Comparison of ENCODE assay signal across 16 cellular contexts in genomic region chr11:34288482-34288881, GRCh38.
A peak's percentile ranks its signal among the peaks of the same experiment; 100 is the strongest.
DNase-seq lines count a peak whose midpoint lies in the region; ATAC-seq and TF ChIP-seq lines count a peak whose summit lies in the region.
"Had no signal": no experiment of that assay in that cellular context is flagged by ENCODE, and none has a peak within 500 bp of the region (broad histone marks: within the 10 kb centered on the region; RNA-seq: fewer than 3 reads in every experiment).

No MANE protein-coding gene starts in this region.

- H3K9me3 ChIP-seq in osteoblast (ENCODE audit: low read depth, low read length), result no peaks in the 10 kb centered on the region
- H3K9me3 ChIP-seq in A673 (ENCODE audit: low read depth, low read length, poor library complexity, severe bottlenecking), result no peaks in the 10 kb centered on the region
- H3K9me3 ChIP-seq: BLaER1, Caco-2 had no signal

- H3K4me1 ChIP-seq in osteoblast (ENCODE audit: insufficient read depth, low read length) (no peaks in the 10 kb centered on the region), A673 (ENCODE audit: insufficient read depth, low read length, poor library complexity, severe bottlenecking) (no peaks in the 10 kb centered on the region)
- H3K4me1 ChIP-seq: Caco-2 had no signal

- CTCF ChIA-PET in A673 (lab: Charles Lee), result no interaction called here

- no peak overlapping the region for H2AFZ ChIP-seq in osteoblast (ENCODE audit: low read length)
- H2AFZ ChIP-seq: GM23248 had no signal

- no peak overlapping the region for H3K4me2 ChIP-seq in osteoblast (ENCODE audit: insufficient read depth, low read length)
- H3K4me2 ChIP-seq: BLaER1 had no signal

- intact Hi-C loops in A673 (cut with micrococcal nuclease; ENCODE audit: unreplicated experiment), result no loop called here

- no peaks in the 10 kb centered on the region for H3K79me2 ChIP-seq in osteoblast (ENCODE audit: insufficient read depth, low read length)

- H3K4me3 ChIP-seq in osteoblast (ENCODE audit: insufficient read depth, low read length), result no peak overlapping the region
- no peak overlapping the region for H3K4me3 ChIP-seq in A673 (ENCODE audit: low read depth, low read length, poor library complexity, severe bottlenecking)
- H3K4me3 ChIP-seq: BLaER1, GM23248 had no signal

- H3K27me3 ChIP-seq in osteoblast (ENCODE audit: insufficient read depth, low read length) (no peaks in the 10 kb centered on the region), A673 (replicated peaks; ENCODE audit: insufficient read depth, low read depth, low read length, poor library complexity) (no peaks in the 10 kb centered on the region)
- H3K27me3 ChIP-seq: BLaER1 had no signal

- H4K20me1 ChIP-seq in osteoblast (ENCODE audit: insufficient read depth, low read length), result no peaks in the 10 kb centered on the region
- H4K20me1 ChIP-seq: BLaER1 had no signal

- no peak overlapping the region for H3K27ac ChIP-seq in osteoblast (ENCODE audit: low read depth, low read length)
- H3K27ac ChIP-seq in A673 (ENCODE audit: low read depth, low read length, poor library complexity, severe bottlenecking), result no peak overlapping the region
- H3K27ac ChIP-seq: BLaER1, C4-2B, GM23248 had no signal

- no TSS peak for BruUV-seq in A673 (replicated peaks; lab: Mats Ljungman, UMichigan)

- no peak for TF ChIP-seq CTCF in osteoblast (IDR thresholded peaks at IDR 0.05; ENCODE audit: extremely low read depth, low read depth, low read length)
- no peak for TF ChIP-seq CTCF in A673 (conservative IDR thresholded peaks at IDR 0.05; ENCODE audit: low read depth, low read length)

- ATAC-seq in HG03520 (IDR thresholded peaks at IDR 0.05; ENCODE audit: unreplicated experiment) (no peak), GM19463 (IDR thresholded peaks at IDR 0.05; ENCODE audit: unreplicated experiment) (no peak)
- ATAC-seq: CD8-positive, alpha-beta T cell had no signal

- POLR2A ChIA-PET in A673 (lab: Charles Lee; ENCODE audit: low non-redundant PET), result no interaction called here

- DNase-seq in left kidney (ENCODE audit: low read depth, low spot score) (peak; percentile 67), mesenteric fat pad (ENCODE audit: low spot score) (peak; percentile 12), osteoblast (ENCODE audit: insufficient read length, low spot score, missing footprints) (peak; percentile 36), A673 (ENCODE audit: low spot score) (no peak)
- DNase-seq: Caco-2; CD4-positive, CD25-positive, alpha-beta regulatory T cell; CD8-positive, alpha-beta T cell; DMS153; DND-41; GM23248; H7; HCEC 1CT had no signal

- H3K36me3 ChIP-seq in osteoblast (ENCODE audit: insufficient read depth, low read length) (no peaks in the 10 kb centered on the region), A673 (ENCODE audit: insufficient read depth, low read length, poor library complexity, severe bottlenecking) (no peaks in the 10 kb centered on the region)
- H3K36me3 ChIP-seq: BLaER1 had no signal
